Comparison of ENCODE assay signal across 8 cellular contexts in genomic region chr4:40980318-40980883, GRCh38.
DNase-seq lines count a peak whose midpoint lies in the region; ATAC-seq and TF ChIP-seq lines count a peak whose summit lies in the region.

No MANE protein-coding gene starts in this region.

- no peak overlapping the region for H3K4me2 ChIP-seq in GM23338
- H3K4me2 ChIP-seq in SU-DHL-6 (ENCODE audit: low read depth, low read length, poor library complexity, severe bottlenecking), result peak overlapping the region; percentile 20

- no peaks in the 10 kb centered on the region for H3K9me3 Mint-ChIP-seq in GM23338

- no peaks in the 10 kb centered on the region for H3K36me3 Mint-ChIP-seq in GM23338 (ENCODE audit: low read depth)

- no peaks in the 10 kb centered on the region for H3K9me3 ChIP-seq in SU-DHL-6 (ENCODE audit: insufficient read depth, low read length)
- H3K9me3 ChIP-seq in vagina, result no peaks in the 10 kb centered on the region

- TF ChIP-seq CTCF in C4-2B (conservative IDR thresholded peaks at IDR 0.05), result peak; percentile 65
- TF ChIP-seq CTCF in GM23338 (conservative IDR thresholded peaks at IDR 0.05; ENCODE audit: low read depth in 2 of 2), result peak; percentile 50 to 67
- peak; percentile 70 for TF ChIP-seq CTCF in SU-DHL-6 (IDR thresholded peaks at IDR 0.05; ENCODE audit: insufficient read depth, low read length, poor library complexity, severe bottlenecking)
- no peak for TF ChIP-seq CTCF in vagina (IDR thresholded peaks at IDR 0.05)

- H2AFZ ChIP-seq in GM23338 (no peak overlapping the region), SU-DHL-6 (ENCODE audit: low read depth, low read length, severe bottlenecking) (no peak overlapping the region)

- TF ChIP-seq POLR2A in vagina (IDR thresholded peaks at IDR 0.05), result no peak

- H3K27me3 Mint-ChIP-seq in GM23338 (ENCODE audit: insufficient read depth, low read depth, poor library complexity), result peaks cover 2% of the 10 kb centered on the region

- H3K4me1 Mint-ChIP-seq in GM23338, result peaks cover 6% of the 10 kb centered on the region; the same call in 1 of the 3 replicates

- no peak overlapping the region for H3K4me3 ChIP-seq in GM23338
- H3K4me3 ChIP-seq in SU-DHL-6 (ENCODE audit: insufficient read depth, low read length, poor library complexity, severe bottlenecking), result no peak overlapping the region
- H3K4me3 ChIP-seq in vagina, result no peak overlapping the region

- H3K27ac ChIP-seq in C4-2B (no peak overlapping the region), GM23338 (ENCODE audit: low read depth) (no peak overlapping the region), SU-DHL-6 (ENCODE audit: low read depth, low read length) (peak overlapping the region; percentile 64), vagina (no peak overlapping the region)

- H3K79me2 ChIP-seq in GM23338 (replicated peaks; ENCODE audit: insufficient read depth), result no peaks in the 10 kb centered on the region
- H3K79me2 ChIP-seq in SU-DHL-6 (ENCODE audit: insufficient read depth, low read length), result no peaks in the 10 kb centered on the region

- no peaks in the 10 kb centered on the region for H3K9me2 ChIP-seq in GM23338 (ENCODE audit: insufficient read depth)
- no peaks in the 10 kb centered on the region for H3K9me2 ChIP-seq in SU-DHL-6 (replicated peaks; ENCODE audit: insufficient read depth, low read length)

- no peak overlapping the region for H3K27ac Mint-ChIP-seq in GM23338

- H3F3A ChIP-seq in GM23338 (replicated peaks; ENCODE audit: low read depth) (no peaks in the 10 kb centered on the region), SU-DHL-6 (ENCODE audit: insufficient read depth) (0 out of 2 replicates have a peak, but pooled peaks cover 17% of the 10 kb centered on the region)

- H3K36me3 ChIP-seq in GM23338 (ENCODE audit: insufficient read depth), result no peaks in the 10 kb centered on the region
- no peaks in the 10 kb centered on the region for H3K36me3 ChIP-seq in SU-DHL-6 (ENCODE audit: low read length)
- H3K36me3 ChIP-seq in vagina, result no peaks in the 10 kb centered on the region

- no peaks in the 10 kb centered on the region for H4K20me1 ChIP-seq in GM23338 (replicated peaks; ENCODE audit: insufficient read depth)
- H4K20me1 ChIP-seq in SU-DHL-6 (ENCODE audit: low read depth, low read length), result no peaks in the 10 kb centered on the region

- intact Hi-C loops in vagina (cut with DNase I), result no loop called here

- no peaks in the 10 kb centered on the region for H3K27me3 ChIP-seq in GM23338 (ENCODE audit: insufficient read depth)
- H3K27me3 ChIP-seq in SU-DHL-6 (ENCODE audit: low read length), result no peaks in the 10 kb centered on the region
- no peaks in the 10 kb centered on the region for H3K27me3 ChIP-seq in vagina

- DNase-seq in GM23338 (ENCODE audit: low spot score), result peak; percentile 46
- DNase-seq in kidney tubule cell (ENCODE audit: low spot score), result peak; percentile 39
- no peak for DNase-seq in NK-92 treated with Interleukin-12 subunit alpha and Interleukin-12 subunit beta, amount 100 ng/mL, for 24 hours (lab: John Stamatoyannopoulos, UW)
- DNase-seq in NCI-H226, result no peak
- no peak for DNase-seq in vagina (ENCODE audit: extremely low spot score in 2 of 2)
- DNase-seq in activated effector memory CD4-positive, alpha-beta T cell treated with anti-CD3 and anti-CD28 coated beads, Interleukin-2, amount 50 U/mL, for 16 hours, result no peak

- ATAC-seq in GM23338, result peak; percentile 78

- H3K9ac ChIP-seq in SU-DHL-6 (ENCODE audit: low read length), result no peak overlapping the region

- 0 out of 2 replicates have a peak, but pooled peaks cover 5% of the 10 kb centered on the region for H3K4me1 ChIP-seq in GM23338 (ENCODE audit: insufficient read depth)
- H3K4me1 ChIP-seq in vagina, result no peaks in the 10 kb centered on the region

- H3K4me3 Mint-ChIP-seq in GM23338, result no peak overlapping the region

TF ChIP-seq in GM23338, 12 proteins besides CTCF, POLR2A, EP300 and RAD21 (continues in another document):
- TF ChIP-seq EZH2 (IDR thresholded peaks at IDR 0.05; ENCODE audit: low read depth, unreplicated experiment) (no peak), POLR2AphosphoS5 (IDR thresholded peaks at IDR 0.05; ENCODE audit: low read depth) (no peak), NANOG (IDR thresholded peaks at IDR 0.05; ENCODE audit: borderline replicate concordance) (no peak), ZNF114 (CRISPR knock-in tag; IDR thresholded peaks at IDR 0.05) (no peak), CREB1 (CRISPR knock-in tag; IDR thresholded peaks at IDR 0.05; ENCODE audit: low read depth) (no peak), ZNF331 (CRISPR knock-in tag; IDR thresholded peaks at IDR 0.05; ENCODE audit: low read depth) (no peak), EZH2phosphoT487 (IDR thresholded peaks at IDR 0.05; ENCODE audit: unreplicated experiment) (no peak), JUNB (IDR thresholded peaks at IDR 0.05; ENCODE audit: unreplicated experiment) (no peak)
- TF ChIP-seq, protein P1, sequence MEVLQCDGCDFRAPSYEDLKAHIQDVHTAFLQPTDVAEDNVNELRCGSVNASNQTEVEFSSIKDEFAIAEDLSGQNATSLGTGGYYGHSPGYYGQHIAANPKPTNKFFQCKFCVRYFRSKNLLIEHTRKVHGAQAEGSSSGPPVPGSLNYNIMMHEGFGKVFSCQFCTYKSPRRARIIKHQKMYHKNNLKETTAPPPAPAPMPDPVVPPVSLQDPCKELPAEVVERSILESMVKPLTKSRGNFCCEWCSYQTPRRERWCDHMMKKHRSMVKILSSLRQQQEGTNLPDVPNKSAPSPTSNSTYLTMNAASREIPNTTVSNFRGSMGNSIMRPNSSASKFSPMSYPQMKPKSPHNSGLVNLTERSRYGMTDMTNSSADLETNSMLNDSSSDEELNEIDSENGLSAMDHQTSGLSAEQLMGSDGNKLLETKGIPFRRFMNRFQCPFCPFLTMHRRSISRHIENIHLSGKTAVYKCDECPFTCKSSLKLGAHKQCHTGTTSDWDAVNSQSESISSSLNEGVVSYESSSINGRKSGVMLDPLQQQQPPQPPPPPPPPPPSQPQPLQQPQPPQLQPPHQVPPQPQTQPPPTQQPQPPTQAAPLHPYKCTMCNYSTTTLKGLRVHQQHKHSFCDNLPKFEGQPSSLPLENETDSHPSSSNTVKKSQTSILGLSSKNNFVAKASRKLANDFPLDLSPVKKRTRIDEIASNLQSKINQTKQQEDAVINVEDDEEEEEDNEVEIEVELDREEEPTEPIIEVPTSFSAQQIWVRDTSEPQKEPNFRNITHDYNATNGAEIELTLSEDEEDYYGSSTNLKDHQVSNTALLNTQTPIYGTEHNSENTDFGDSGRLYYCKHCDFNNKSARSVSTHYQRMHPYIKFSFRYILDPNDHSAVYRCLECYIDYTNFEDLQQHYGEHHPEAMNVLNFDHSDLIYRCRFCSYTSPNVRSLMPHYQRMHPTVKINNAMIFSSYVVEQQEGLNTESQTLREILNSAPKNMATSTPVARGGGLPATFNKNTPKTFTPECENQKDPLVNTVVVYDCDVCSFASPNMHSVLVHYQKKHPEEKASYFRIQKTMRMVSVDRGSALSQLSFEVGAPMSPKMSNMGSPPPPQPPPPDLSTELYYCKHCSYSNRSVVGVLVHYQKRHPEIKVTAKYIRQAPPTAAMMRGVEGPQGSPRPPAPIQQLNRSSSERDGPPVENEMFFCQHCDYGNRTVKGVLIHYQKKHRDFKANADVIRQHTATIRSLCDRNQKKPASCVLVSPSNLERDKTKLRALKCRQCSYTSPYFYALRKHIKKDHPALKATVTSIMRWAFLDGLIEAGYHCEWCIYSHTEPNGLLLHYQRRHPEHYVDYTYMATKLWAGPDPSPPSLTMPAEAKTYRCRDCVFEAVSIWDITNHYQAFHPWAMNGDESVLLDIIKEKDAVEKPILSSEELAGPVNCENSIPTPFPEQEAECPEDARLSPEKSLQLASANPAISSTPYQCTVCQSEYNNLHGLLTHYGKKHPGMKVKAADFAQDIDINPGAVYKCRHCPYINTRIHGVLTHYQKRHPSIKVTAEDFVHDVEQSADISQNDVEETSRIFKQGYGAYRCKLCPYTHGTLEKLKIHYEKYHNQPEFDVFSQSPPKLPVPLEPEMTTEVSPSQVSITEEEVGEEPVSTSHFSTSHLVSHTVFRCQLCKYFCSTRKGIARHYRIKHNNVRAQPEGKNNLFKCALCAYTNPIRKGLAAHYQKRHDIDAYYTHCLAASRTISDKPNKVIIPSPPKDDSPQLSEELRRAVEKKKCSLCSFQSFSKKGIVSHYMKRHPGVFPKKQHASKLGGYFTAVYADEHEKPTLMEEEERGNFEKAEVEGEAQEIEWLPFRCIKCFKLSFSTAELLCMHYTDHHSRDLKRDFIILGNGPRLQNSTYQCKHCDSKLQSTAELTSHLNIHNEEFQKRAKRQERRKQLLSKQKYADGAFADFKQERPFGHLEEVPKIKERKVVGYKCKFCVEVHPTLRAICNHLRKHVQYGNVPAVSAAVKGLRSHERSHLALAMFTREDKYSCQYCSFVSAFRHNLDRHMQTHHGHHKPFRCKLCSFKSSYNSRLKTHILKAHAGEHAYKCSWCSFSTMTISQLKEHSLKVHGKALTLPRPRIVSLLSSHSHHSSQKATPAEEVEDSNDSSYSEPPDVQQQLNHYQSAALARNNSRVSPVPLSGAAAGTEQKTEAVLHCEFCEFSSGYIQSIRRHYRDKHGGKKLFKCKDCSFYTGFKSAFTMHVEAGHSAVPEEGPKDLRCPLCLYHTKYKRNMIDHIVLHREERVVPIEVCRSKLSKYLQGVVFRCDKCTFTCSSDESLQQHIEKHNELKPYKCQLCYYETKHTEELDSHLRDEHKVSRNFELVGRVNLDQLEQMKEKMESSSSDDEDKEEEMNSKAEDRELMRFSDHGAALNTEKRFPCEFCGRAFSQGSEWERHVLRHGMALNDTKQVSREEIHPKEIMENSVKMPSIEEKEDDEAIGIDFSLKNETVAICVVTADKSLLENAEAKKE (CRISPR knock-in tag; IDR thresholded peaks at IDR 0.05), result no peak
- TF ChIP-seq, protein P2, sequence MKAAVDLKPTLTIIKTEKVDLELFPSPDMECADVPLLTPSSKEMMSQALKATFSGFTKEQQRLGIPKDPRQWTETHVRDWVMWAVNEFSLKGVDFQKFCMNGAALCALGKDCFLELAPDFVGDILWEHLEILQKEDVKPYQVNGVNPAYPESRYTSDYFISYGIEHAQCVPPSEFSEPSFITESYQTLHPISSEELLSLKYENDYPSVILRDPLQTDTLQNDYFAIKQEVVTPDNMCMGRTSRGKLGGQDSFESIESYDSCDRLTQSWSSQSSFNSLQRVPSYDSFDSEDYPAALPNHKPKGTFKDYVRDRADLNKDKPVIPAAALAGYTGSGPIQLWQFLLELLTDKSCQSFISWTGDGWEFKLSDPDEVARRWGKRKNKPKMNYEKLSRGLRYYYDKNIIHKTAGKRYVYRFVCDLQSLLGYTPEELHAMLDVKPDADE (IDR thresholded peaks at IDR 0.05), result no peak

Comparison
In these comparisons a context has a peak if more than half of its experiments do, and no peak if none do; other contexts are left out.
1. CTCF ChIP-seq: peak in C4-2B (single experiment), GM23338 (2 of 2) and SU-DHL-6 (single experiment); none in vagina (0 of 3).
2. DNase-seq: peak in GM23338 (single experiment) and kidney tubule cell (single experiment); none in NK-92 treated with Interleukin-12 subunit alpha and Interleukin-12 subunit beta, amount 100 ng/mL, for 24 hours (single experiment), NCI-H226 (single experiment), vagina (0 of 2) and activated effector memory CD4-positive, alpha-beta T cell treated with anti-CD3 and anti-CD28 coated beads, Interleukin-2, amount 50 U/mL, for 16 hours (single experiment).